ENCODE assay signal across 3 cellular contexts in genomic region chr17:44523672-44523972, GRCh38.
TF ChIP-seq lines count a peak whose summit lies in the region.

No MANE protein-coding gene starts in this region.

TF ChIP-seq in A549, 52 proteins besides CTCF, POLR2A, EP300 and RAD21:
- TF ChIP-seq, protein P1, sequence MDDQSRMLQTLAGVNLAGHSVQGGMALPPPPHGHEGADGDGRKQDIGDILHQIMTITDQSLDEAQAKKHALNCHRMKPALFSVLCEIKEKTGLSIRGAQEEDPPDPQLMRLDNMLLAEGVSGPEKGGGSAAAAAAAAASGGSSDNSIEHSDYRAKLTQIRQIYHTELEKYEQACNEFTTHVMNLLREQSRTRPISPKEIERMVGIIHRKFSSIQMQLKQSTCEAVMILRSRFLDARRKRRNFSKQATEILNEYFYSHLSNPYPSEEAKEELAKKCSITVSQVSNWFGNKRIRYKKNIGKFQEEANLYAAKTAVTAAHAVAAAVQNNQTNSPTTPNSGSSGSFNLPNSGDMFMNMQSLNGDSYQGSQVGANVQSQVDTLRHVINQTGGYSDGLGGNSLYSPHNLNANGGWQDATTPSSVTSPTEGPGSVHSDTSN (IDR thresholded peaks at IDR 0.05): no peak
- TF ChIP-seq GATA3 (IDR thresholded peaks at IDR 0.05; ENCODE audit: borderline replicate concordance) (no peak), ESRRA (IDR thresholded peaks at IDR 0.05; ENCODE audit: borderline replicate concordance, low read length) (no peak), HES2 (IDR thresholded peaks at IDR 0.05) (no peak), ZNF302 (CRISPR knock-in tag; IDR thresholded peaks at IDR 0.05) (no peak), HOXB13 (CRISPR knock-in tag; IDR thresholded peaks at IDR 0.05; ENCODE audit: low read depth) (no peak), CHD2 (IDR thresholded peaks at IDR 0.05; ENCODE audit: low read length, partially characterized antibody) (no peak), ZC3H11A (IDR thresholded peaks at IDR 0.05) (no peak), FOXS1 (CRISPR knock-in tag; IDR thresholded peaks at IDR 0.05) (no peak), CHD4 (IDR thresholded peaks at IDR 0.05; ENCODE audit: borderline replicate concordance) (no peak), SREBF2 (IDR thresholded peaks at IDR 0.05) (no peak), RCOR1 (IDR thresholded peaks at IDR 0.05; ENCODE audit: low read depth, low read length) (no peak), RFX5 (IDR thresholded peaks at IDR 0.05) (no peak), RARB (CRISPR knock-in tag; IDR thresholded peaks at IDR 0.05) (no peak), ZFP36 (IDR thresholded peaks at IDR 0.05; ENCODE audit: borderline replicate concordance, partially characterized antibody) (no peak), MYC (IDR thresholded peaks at IDR 0.05; ENCODE audit: borderline replicate concordance, low read length) (no peak), HOXA7 (CRISPR knock-in tag; IDR thresholded peaks at IDR 0.05) (no peak)
- TF ChIP-seq, protein P2, sequence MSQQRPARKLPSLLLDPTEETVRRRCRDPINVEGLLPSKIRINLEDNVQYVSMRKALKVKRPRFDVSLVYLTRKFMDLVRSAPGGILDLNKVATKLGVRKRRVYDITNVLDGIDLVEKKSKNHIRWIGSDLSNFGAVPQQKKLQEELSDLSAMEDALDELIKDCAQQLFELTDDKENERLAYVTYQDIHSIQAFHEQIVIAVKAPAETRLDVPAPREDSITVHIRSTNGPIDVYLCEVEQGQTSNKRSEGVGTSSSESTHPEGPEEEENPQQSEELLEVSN (IDR thresholded peaks at IDR 0.05; ENCODE audit: borderline replicate concordance, low read depth): no peak
TF ChIP-seq in A549: peak in this region for 0.

TF ChIP-seq in GM23338, 12 proteins besides CTCF, POLR2A, EP300 and RAD21:
- TF ChIP-seq EZH2phosphoT487 (IDR thresholded peaks at IDR 0.05; ENCODE audit: unreplicated experiment) (no peak), ZNF114 (CRISPR knock-in tag; IDR thresholded peaks at IDR 0.05) (no peak), JUNB (IDR thresholded peaks at IDR 0.05; ENCODE audit: unreplicated experiment) (no peak), POLR2AphosphoS5 (IDR thresholded peaks at IDR 0.05; ENCODE audit: low read depth) (no peak), STAT1 (IDR thresholded peaks at IDR 0.05; ENCODE audit: unreplicated experiment) (no peak), CREB1 (CRISPR knock-in tag; IDR thresholded peaks at IDR 0.05; ENCODE audit: low read depth) (no peak), ZNF462 (CRISPR knock-in tag; IDR thresholded peaks at IDR 0.05) (no peak)
TF ChIP-seq in GM23338: peak in this region for 0.

TF ChIP-seq in endothelial cell of umbilical vein, 7 proteins besides CTCF, POLR2A, EP300 and RAD21:
- TF ChIP-seq POLR2AphosphoS5 (IDR thresholded peaks at IDR 0.05; ENCODE audit: insufficient read depth, low read depth, low read length) (no peak), MYC (IDR thresholded peaks at IDR 0.05; ENCODE audit: low read depth, low read length) (no peak), FOS (IDR thresholded peaks at IDR 0.05; ENCODE audit: borderline replicate concordance, insufficient read depth, low read length) (no peak), MAX (IDR thresholded peaks at IDR 0.05; ENCODE audit: insufficient read depth, insufficient read length) (no peak), EZH2 (IDR thresholded peaks at IDR 0.05; ENCODE audit: borderline replicate concordance, low read depth, low read length, severe bottlenecking) (no peak), JUN (IDR thresholded peaks at IDR 0.05; ENCODE audit: borderline replicate concordance, insufficient read depth, insufficient read length, low read depth) (no peak), GATA2 (IDR thresholded peaks at IDR 0.05; ENCODE audit: insufficient read depth, insufficient read length, low read depth, low read length) (no peak)
